ENCODE assay signal across 20 cellular contexts in the genomic region with DNA sequence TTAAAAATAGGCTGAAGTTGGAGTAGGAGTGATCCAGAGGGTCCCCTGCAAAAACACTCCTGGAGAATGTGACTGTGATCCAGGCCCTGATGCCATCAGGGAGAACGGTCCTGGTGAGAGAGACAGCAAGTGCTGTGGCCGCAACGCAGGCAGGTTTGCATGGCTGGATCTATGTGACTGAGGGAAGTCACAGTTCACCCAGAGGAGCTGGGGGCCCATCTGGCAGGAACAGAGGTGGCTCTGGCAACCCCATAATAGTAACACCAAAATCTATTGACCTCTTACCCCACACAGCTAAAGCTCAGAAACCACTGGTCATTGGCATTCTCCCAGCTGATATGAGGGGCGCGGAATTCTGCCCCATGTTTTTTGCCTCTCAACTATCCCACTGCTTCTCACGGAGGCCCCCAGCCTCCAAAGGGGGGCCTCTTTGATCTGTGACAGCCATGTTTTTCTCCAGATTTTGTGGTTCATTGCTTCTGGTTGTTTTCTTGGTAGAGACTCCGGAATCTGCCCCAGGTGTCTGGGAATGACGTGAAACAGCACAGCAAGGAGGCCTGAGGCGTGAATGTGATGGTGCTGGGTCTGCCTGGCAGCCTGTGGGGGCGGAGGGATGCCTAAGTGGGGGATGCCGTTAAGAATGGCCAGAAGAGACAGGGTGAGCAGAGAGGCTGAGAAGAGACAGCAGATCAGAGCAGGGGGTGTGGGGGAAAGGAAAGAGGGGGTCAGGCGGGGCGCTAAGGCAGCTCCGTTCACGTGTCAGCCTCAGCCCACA. TPM values are rescaled to one million over a fixed set of nuclear protein-coding genes. Genes with fewer than 3 reads are reported as not detected.
A peak's percentile ranks its signal among the peaks of the same experiment; 100 is the strongest.
DNase-seq lines count a peak whose midpoint lies in the region; ATAC-seq and TF ChIP-seq lines count a peak whose summit lies in the region.
"Had no signal": no experiment of that assay in that cellular context is flagged by ENCODE, and none has a peak within 500 bp of the region (broad histone marks: within the 10 kb centered on the region; RNA-seq: fewer than 3 reads in every experiment).

No MANE protein-coding gene starts in this region.

- intact Hi-C loops in left cardiac atrium (cut with DNase I) (loop anchor here in 1 of 2 donors (10.0 kb wide), 1 partner anchor 176 kb away; no protein-coding TSS in a partner anchor), heart left ventricle (cut with DNase I) (loop anchor here in 8 of 10 donors (5.0 to 10.0 kb wide), 3 partner anchors 173 to 178 kb away; no protein-coding TSS in a partner anchor)

- TF ChIP-seq CTCF in heart left ventricle (IDR thresholded peaks at IDR 0.05) (no peak), nephron (IDR thresholded peaks at IDR 0.05; ENCODE audit: unreplicated experiment in 3 of 3) (no peak)

- H3K27ac ChIP-seq in heart left ventricle, result no peak overlapping the region
- H3K27ac ChIP-seq in ectodermal cell (ENCODE audit: insufficient read depth, low read depth, low read length, poor library complexity, severe bottlenecking), result peak overlapping the region; percentile 12
- H3K27ac ChIP-seq: C4-2B had no signal

- H3K36me3 ChIP-seq in heart left ventricle (peaks cover 0 to 66% (median 42%) of the 10 kb centered on the region in 9 donors), ectodermal cell (ENCODE audit: control insufficient read depth, insufficient read depth, low read length) (no peaks in the 10 kb centered on the region)

- H3K27me3 ChIP-seq in heart left ventricle, result no peaks in the 10 kb centered on the region
- no peaks in the 10 kb centered on the region for H3K27me3 ChIP-seq in ectodermal cell (ENCODE audit: control insufficient read depth, insufficient read depth, low read length, poor library complexity, severe bottlenecking)

- H3K9me3 Mint-ChIP-seq in nephron, result peaks cover 3% of the 10 kb centered on the region
- no peaks in the 10 kb centered on the region for H3K9me3 Mint-ChIP-seq in natural killer cell treated with Interleukin-12 subunit alpha and Interleukin-12 subunit beta and Interleukin-15 and Interleukin-18, amount 100 ng/mL, for 72 hours
- H3K9me3 Mint-ChIP-seq: CD8-positive, alpha-beta memory T cell; HFFc6 had no signal

- ATAC-seq in left cardiac atrium, result peak; percentile 10 to 85
- no peak for ATAC-seq in heart left ventricle
- ATAC-seq in natural killer cell treated with Interleukin-12 subunit alpha and Interleukin-12 subunit beta and Interleukin-15 and Interleukin-18, amount 100 ng/mL, for 72 hours, result no peak

- no peak overlapping the region for H3K4me3 Mint-ChIP-seq in nephron
- H3K4me3 Mint-ChIP-seq in natural killer cell treated with Interleukin-12 subunit alpha and Interleukin-12 subunit beta and Interleukin-15 and Interleukin-18, amount 100 ng/mL, for 72 hours, result no peak overlapping the region
- H3K4me3 Mint-ChIP-seq: CD8-positive, alpha-beta memory T cell; H9; HFFc6 had no signal

- no peaks in the 10 kb centered on the region for H3K27me3 Mint-ChIP-seq in nephron (ENCODE audit: low read depth)
- no peaks in the 10 kb centered on the region for H3K27me3 Mint-ChIP-seq in natural killer cell treated with Interleukin-12 subunit alpha and Interleukin-12 subunit beta and Interleukin-15 and Interleukin-18, amount 100 ng/mL, for 72 hours
- H3K27me3 Mint-ChIP-seq: CD8-positive, alpha-beta memory T cell had no signal

- H3K4me3 ChIP-seq in heart left ventricle (no peak overlapping the region), ectodermal cell (ENCODE audit: insufficient read depth, low read depth, low read length) (no peak overlapping the region)

- H3K9me3 ChIP-seq in heart left ventricle (peaks cover 0 to 6% (median 0%) of the 10 kb centered on the region in 12 donors), ectodermal cell (ENCODE audit: control insufficient read depth, low read length) (no peaks in the 10 kb centered on the region)

- no peak for TF ChIP-seq POLR2A in heart left ventricle (IDR thresholded peaks at IDR 0.05)

- WGBS in heart left ventricle, 4 donors, result 70 to 83% (median 81%) methylated on average over 15 of the region's 15 CpGs
- WGBS in ectodermal cell, 2 experiments, result 85 to 87% methylated on average over 15 of the region's 15 CpGs

- peak overlapping the region in 2 of 3 experiments; percentile 20 to 25 for H3K27ac Mint-ChIP-seq in nephron
- H3K27ac Mint-ChIP-seq in natural killer cell treated with Interleukin-12 subunit alpha and Interleukin-12 subunit beta and Interleukin-15 and Interleukin-18, amount 100 ng/mL, for 72 hours, result no peak overlapping the region
- H3K27ac Mint-ChIP-seq: HFFc6 had no signal

- H3K4me1 ChIP-seq in heart left ventricle (no peaks in the 10 kb centered on the region), ectodermal cell (ENCODE audit: control insufficient read depth, insufficient read depth, low read length) (peaks cover 7% of the 10 kb centered on the region)

- DNase-seq in left cardiac atrium (no peak), heart left ventricle (no peak), retina (peak; percentile 46), NCI-H510A (lab: John Stamatoyannopoulos, UW) (no peak), NCI-H526 (lab: John Stamatoyannopoulos, UW) (no peak)
- DNase-seq in natural killer cell treated with Interleukin-12 subunit alpha and Interleukin-12 subunit beta and Interleukin-15 and Interleukin-18, amount 100 ng/mL, for 72 hours (ENCODE audit: low spot score), result no peak
- DNase-seq: Calu3; CD8-positive, alpha-beta memory T cell; H9; HFFc6; MV-4-11; NCI-H1105 treated with DMSO at 0.1 percent for 48 hours; NCI-H2029 treated with DMSO at 0.1 percent for 48 hours; NCI-H345; SHP77 had no signal

- peaks cover 7% of the 10 kb centered on the region for H3K4me1 Mint-ChIP-seq in nephron
- no peaks in the 10 kb centered on the region for H3K4me1 Mint-ChIP-seq in natural killer cell treated with Interleukin-12 subunit alpha and Interleukin-12 subunit beta and Interleukin-15 and Interleukin-18, amount 100 ng/mL, for 72 hours (ENCODE audit: low read depth in 2 of 2)
- H3K4me1 Mint-ChIP-seq: CD8-positive, alpha-beta memory T cell had no signal

- H3K36me3 Mint-ChIP-seq in nephron (ENCODE audit: low read depth), result peaks cover 36% of the 10 kb centered on the region
- no peaks in the 10 kb centered on the region for H3K36me3 Mint-ChIP-seq in natural killer cell treated with Interleukin-12 subunit alpha and Interleukin-12 subunit beta and Interleukin-15 and Interleukin-18, amount 100 ng/mL, for 72 hours

RNA-seq across cellular contexts. Expression of a gene that starts 23.6 kb away (rescaled TPM):
- 1 to 10 TPM; 8.5 to 9.8 TPM for total RNA-seq in left cardiac atrium
- total RNA-seq in heart left ventricle, result 10 to 100 TPM in 6 of 9 donors, 1 to 10 TPM in 3; 8.6 to 15.9 (median 11.8) TPM
- 10 to 100 TPM; 11.5 to 16.9 TPM for polyA plus RNA-seq in heart left ventricle
- 15.5 TPM for polyA plus RNA-seq in ectodermal cell (2013, experiment 1 of 4)
- polyA plus RNA-seq in ectodermal cell (2013, experiment 2 of 4), result 19.8 TPM
- polyA plus RNA-seq in ectodermal cell (2013, experiment 3 of 4), result 13.4 TPM
- 16.2 TPM for polyA plus RNA-seq in ectodermal cell (2013, experiment 4 of 4)
- 10 to 100 TPM; 15.1 to 18.0 TPM for total RNA-seq in natural killer cell treated with Interleukin-12 subunit alpha and Interleukin-12 subunit beta and Interleukin-15 and Interleukin-18, amount 100 ng/mL, for 72 hours

RNA-seq across cellular contexts. Expression of a gene that starts 24.5 kb away (rescaled TPM):
- total RNA-seq in left cardiac atrium, result not detected
- not detected for total RNA-seq in heart left ventricle
- polyA plus RNA-seq in heart left ventricle, result not detected
- polyA plus RNA-seq in ectodermal cell (2013, experiment 1 of 4), result not detected
- polyA plus RNA-seq in ectodermal cell (2013, experiment 2 of 4), result not detected
- polyA plus RNA-seq in ectodermal cell (2013, experiment 3 of 4), result not detected
- polyA plus RNA-seq in ectodermal cell (2013, experiment 4 of 4), result not detected
- total RNA-seq in natural killer cell treated with Interleukin-12 subunit alpha and Interleukin-12 subunit beta and Interleukin-15 and Interleukin-18, amount 100 ng/mL, for 72 hours, result not detected
- total RNA-seq: A172; Calu3; CD8-positive, alpha-beta memory T cell; H9; HFFc6; M059J had no signal
- polyA plus RNA-seq: CD8-positive, alpha-beta memory T cell had no signal

RNA-seq across cellular contexts. Expression of a gene that starts 26.3 kb away (rescaled TPM):
- total RNA-seq in left cardiac atrium (10 to 100 TPM; 17.1 to 17.7 TPM), heart left ventricle (10 to 100 TPM; 11.9 to 22.8 (median 19.1) TPM)
- polyA plus RNA-seq in heart left ventricle, result 10 to 100 TPM in 1 of 2 donors, 1 to 10 TPM in 1; 4.2 to 10.3 TPM
- 16.9 TPM for polyA plus RNA-seq in ectodermal cell (2013, experiment 1 of 4)
- polyA plus RNA-seq in ectodermal cell (2013, experiment 2 of 4), result 18.6 TPM
- polyA plus RNA-seq in ectodermal cell (2013, experiment 3 of 4), result 16.9 TPM
- polyA plus RNA-seq in ectodermal cell (2013, experiment 4 of 4), result 13.4 TPM
- 10 to 100 TPM; 15.5 to 23.7 TPM for total RNA-seq in natural killer cell treated with Interleukin-12 subunit alpha and Interleukin-12 subunit beta and Interleukin-15 and Interleukin-18, amount 100 ng/mL, for 72 hours

RNA-seq across cellular contexts. Expression of a gene that starts 43.8 kb away (rescaled TPM):
- not detected for total RNA-seq in left cardiac atrium
- 1 to 10 TPM in 1 of 9 donors, under 1 TPM in 4, not detected in 4; 0.76 to 1.0 (median 0.84) TPM for total RNA-seq in heart left ventricle
- polyA plus RNA-seq in heart left ventricle, result not detected
- not detected for polyA plus RNA-seq in ectodermal cell (2013, experiment 1 of 4)
- polyA plus RNA-seq in ectodermal cell (2013, experiment 2 of 4), result not detected
- polyA plus RNA-seq in ectodermal cell (2013, experiment 3 of 4), result not detected
- polyA plus RNA-seq in ectodermal cell (2013, experiment 4 of 4), result not detected
- total RNA-seq in natural killer cell treated with Interleukin-12 subunit alpha and Interleukin-12 subunit beta and Interleukin-15 and Interleukin-18, amount 100 ng/mL, for 72 hours, result not detected
- total RNA-seq: A172; Calu3; CD8-positive, alpha-beta memory T cell; H9; HFFc6; M059J had no signal
- polyA plus RNA-seq: CD8-positive, alpha-beta memory T cell had no signal

Comparison
In these comparisons a context has a peak if more than half of its experiments do, and no peak if none do; other contexts are left out.
1. ATAC-seq: peak in left cardiac atrium (2 of 2); none in heart left ventricle (0 of 4) and natural killer cell treated with Interleukin-12 subunit alpha and Interleukin-12 subunit beta and Interleukin-15 and Interleukin-18, amount 100 ng/mL, for 72 hours (0 of 2).
2. H3K27ac Mint-ChIP-seq: peak in nephron (2 of 3); none in natural killer cell treated with Interleukin-12 subunit alpha and Interleukin-12 subunit beta and Interleukin-15 and Interleukin-18, amount 100 ng/mL, for 72 hours (0 of 2).